In the genomic region with DNA sequence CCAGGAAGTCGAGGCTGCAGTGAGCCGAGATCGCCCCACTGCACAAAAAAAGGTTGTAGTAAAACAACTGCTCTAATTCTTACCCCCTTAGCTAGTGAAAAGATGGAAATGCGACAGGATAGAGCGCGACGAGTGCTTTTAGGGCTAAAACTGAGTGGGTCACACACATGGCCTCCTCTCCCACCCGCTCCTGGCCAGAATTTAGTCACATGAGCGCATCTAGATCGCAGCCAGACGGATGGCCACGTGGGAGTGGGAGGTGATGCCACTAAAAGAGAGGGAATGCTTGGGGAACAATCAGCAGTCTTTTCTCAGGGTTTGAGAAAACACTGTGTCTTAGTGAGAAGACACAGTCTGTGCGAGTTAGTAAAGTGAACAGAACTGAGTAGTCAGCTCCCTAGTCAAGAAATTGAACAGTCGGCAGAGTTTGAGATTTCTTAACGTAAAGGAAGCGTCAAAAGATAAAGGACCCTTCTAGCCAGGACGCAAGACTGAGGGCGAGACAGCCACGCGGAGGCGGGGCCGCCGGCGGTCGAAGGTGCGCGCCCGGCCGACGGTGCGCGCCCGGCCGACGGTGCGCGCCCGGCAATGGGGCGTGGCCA, we compare ENCODE assay signal across 7 cellular contexts. TPM values are rescaled to one million over a fixed set of nuclear protein-coding genes. Genes with fewer than 3 reads are reported as not detected.
A peak's percentile ranks its signal among the peaks of the same experiment; 100 is the strongest.
DNase-seq lines count a peak whose midpoint lies in the region; FAIRE-seq and TF ChIP-seq lines count a peak whose summit lies in the region.

No MANE protein-coding gene starts in this region.

- H2AFZ ChIP-seq in H9 (ENCODE audit: low read length) (peak overlapping the region; percentile 95), smooth muscle cell (ENCODE audit: low read depth) (peak overlapping the region; percentile 94)

- H3K79me2 ChIP-seq in H9 (ENCODE audit: insufficient read depth, low read length) (no peaks in the 10 kb centered on the region), smooth muscle cell (ENCODE audit: low read depth) (no peaks in the 10 kb centered on the region)

- H3K27me3 Mint-ChIP-seq in H9 (ENCODE audit: low read depth): peaks cover 42% of the 10 kb centered on the region

- H3K23me2 ChIP-seq in H9 (ENCODE audit: insufficient read length, low read depth, low read length, poor library complexity, severe bottlenecking): peaks cover 2% of the 10 kb centered on the region

- no peak overlapping the region for H2BK5ac ChIP-seq in H9 (ENCODE audit: insufficient read length, low read length)

- no peak overlapping the region for H3K4ac ChIP-seq in H9 (ENCODE audit: low read depth, low read length)

- no peak overlapping the region for H4K91ac ChIP-seq in H9 (ENCODE audit: insufficient read length, low read depth, low read length)

- peaks cover 15 to 16% of the 10 kb centered on the region in 2 experiments for H3K4me1 Mint-ChIP-seq in H9

- H3K14ac ChIP-seq in H9 (ENCODE audit: insufficient read depth, low read length): no peak overlapping the region

- DNase-seq in H9 (no peak), SJCRH30 (peak in 1 of 2 experiments; percentile 58), fibroblast of the aortic adventitia (ENCODE audit: low read depth) (no peak), smooth muscle cell (lab: John Stamatoyannopoulos, UW; ENCODE audit: unreplicated experiment) (no peak), NCI-H1105 (lab: John Stamatoyannopoulos, UW) (no peak), D721Med (ENCODE audit: insufficient read length, low spot score) (no peak), AG08396 (ENCODE audit: low spot score) (no peak)

- no peaks in the 10 kb centered on the region for H3F3A ChIP-seq in smooth muscle cell (ENCODE audit: low read depth)

- no peaks in the 10 kb centered on the region; the same call in 1 of the 2 replicates for H3K4me1 ChIP-seq in H9 (ENCODE audit: insufficient read depth, low read length)
- peaks cover 4% of the 10 kb centered on the region; the same call in 1 of the 2 replicates for H3K4me1 ChIP-seq in SJCRH30
- H3K4me1 ChIP-seq in smooth muscle cell (ENCODE audit: low read depth): peaks cover 3% of the 10 kb centered on the region

- WGBS in H9 (ENCODE audit: extremely low coverage, insufficient read length, low lambda C conversion rate): no CpG with 5 or more reads among the region's 39 CpGs
- WGBS in smooth muscle cell (ENCODE audit: low lambda C conversion rate): 21% methylated on average over 32 of the region's 39 CpGs

- no peak for TF ChIP-seq CTCF in H9 (conservative IDR thresholded peaks at IDR 0.05)
- no peak for TF ChIP-seq CTCF in fibroblast of the aortic adventitia (IDR thresholded peaks at IDR 0.05; ENCODE audit: insufficient read depth, low read length)
- no peak for TF ChIP-seq CTCF in smooth muscle cell (IDR thresholded peaks at IDR 0.05; ENCODE audit: borderline replicate concordance, insufficient read depth, poor library complexity, severe bottlenecking)
- TF ChIP-seq CTCF in D721Med (IDR thresholded peaks at IDR 0.05; ENCODE audit: insufficient read depth, missing control alignments): no peak

- no peaks in the 10 kb centered on the region for H3K79me1 ChIP-seq in H9 (ENCODE audit: insufficient read depth, low read depth, low read length, poor library complexity, severe bottlenecking)

- H3K9me3 ChIP-seq in H9 (ENCODE audit: control insufficient read depth, low read depth, low read length) (no peaks in the 10 kb centered on the region), SJCRH30 (replicated peaks) (no peaks in the 10 kb centered on the region), smooth muscle cell (replicated peaks; ENCODE audit: low read depth) (no peaks in the 10 kb centered on the region)

- no peak overlapping the region for H2BK12ac ChIP-seq in H9 (ENCODE audit: insufficient read length, low read depth, low read length)

- no peak overlapping the region for H2BK20ac ChIP-seq in H9 (ENCODE audit: low read depth, low read length, poor library complexity, severe bottlenecking)

- H3K9ac ChIP-seq in H9 (ENCODE audit: extremely low read depth, insufficient read length, low read length): no peak overlapping the region
- no peak overlapping the region for H3K9ac ChIP-seq in smooth muscle cell (ENCODE audit: low read depth)

- H4K20me1 ChIP-seq in H9 (ENCODE audit: control insufficient read depth, insufficient read depth, insufficient read length) (no peaks in the 10 kb centered on the region), smooth muscle cell (ENCODE audit: low read depth) (peaks cover 6% of the 10 kb centered on the region)

- no peak overlapping the region for H4K5ac ChIP-seq in H9 (ENCODE audit: insufficient read length, low read depth, low read length)

- peaks cover 2 to 17% (median 11%) of the 10 kb centered on the region in 3 experiments; a peak in 6 of 7 replicates for H3K36me3 Mint-ChIP-seq in H9 (ENCODE audit: insufficient read depth in 1 of 3, low read depth in 3 of 3)

- no peak overlapping the region for H3K23ac ChIP-seq in H9 (ENCODE audit: insufficient read length, low read depth, low read length)

- H2BK120ac ChIP-seq in H9 (ENCODE audit: low read depth, low read length, poor library complexity, severe bottlenecking): no peak overlapping the region

- H3K36me3 ChIP-seq in SJCRH30: 0 out of 2 replicates have a peak, but pooled peaks cover 5% of the 10 kb centered on the region
- no peaks in the 10 kb centered on the region for H3K36me3 ChIP-seq in smooth muscle cell (ENCODE audit: low read depth)

- H3K4me3 ChIP-seq in SJCRH30 (peak overlapping the region; percentile 95), fibroblast of the aortic adventitia (ENCODE audit: low read depth, low read length) (peak overlapping the region; percentile 60), smooth muscle cell (peak overlapping the region; percentile 91)

- peak overlapping the region; percentile 96 to 98 for H3K4me3 Mint-ChIP-seq in H9

- H3K27me3 ChIP-seq in H9 (ENCODE audit: insufficient read depth, low read length): no peaks in the 10 kb centered on the region; the same call in 1 of the 2 replicates
- no peaks in the 10 kb centered on the region for H3K27me3 ChIP-seq in SJCRH30
- peaks cover 1% of the 10 kb centered on the region for H3K27me3 ChIP-seq in smooth muscle cell (ENCODE audit: low read depth)

- no peak overlapping the region for H3K18ac ChIP-seq in H9 (ENCODE audit: insufficient read length, low read depth, low read length)

- no peak overlapping the region for H4K8ac ChIP-seq in H9 (replicated peaks; ENCODE audit: insufficient read length, low read depth, low read length)

- no peaks in the 10 kb centered on the region for H3K9me3 Mint-ChIP-seq in H9

- no peak overlapping the region for H2AK5ac ChIP-seq in H9 (ENCODE audit: insufficient read length, low read length)

- H3K27ac Mint-ChIP-seq in H9: no peak overlapping the region

- no peak overlapping the region for H2BK15ac ChIP-seq in H9 (ENCODE audit: low read depth, low read length)

- H3K27ac ChIP-seq in H9 (ENCODE audit: insufficient read length, low read depth, low read length) (no peak overlapping the region), SJCRH30 (no peak overlapping the region), smooth muscle cell (ENCODE audit: low read depth) (peak overlapping the region; percentile 85)

- no peak overlapping the region for H3T11ph ChIP-seq in H9 (ENCODE audit: low read length)

- FAIRE-seq in D721Med (lab: Jason Lieb, UNC): no peak

- H3K56ac ChIP-seq in H9 (ENCODE audit: insufficient read length, low read depth, low read length): no peak overlapping the region

- H3K4me2 ChIP-seq in H9 (ENCODE audit: insufficient read depth, insufficient read length, low read length): peak overlapping the region; percentile 93
- H3K4me2 ChIP-seq in smooth muscle cell: peak overlapping the region; percentile 97

RNA-seq across cellular contexts. Expression of a gene that starts 0.7 kb away (rescaled TPM):
- total RNA-seq in H9 (2021): 14.0 and 14.1 TPM in 2 replicates
- total RNA-seq in SJCRH30 (2014; rRNA removed; shearing (Covaris generic)): 21.1 and 22.2 TPM in 2 replicates
- total RNA-seq in fibroblast of the aortic adventitia (ENCODE audit: low replicate concordance): 2.9 and 4.6 TPM in 2 replicates
- total RNA-seq in smooth muscle cell: 7.1 and 9.8 TPM in 2 replicates
- polyA plus RNA-seq in smooth muscle cell: 6.4 and 6.9 TPM in 2 replicates

RNA-seq across cellular contexts. Expression of a gene that starts 23.3 kb away (rescaled TPM):
- total RNA-seq in H9 (2021) (0.24 and 0.33 TPM in 2 replicates), fibroblast of the aortic adventitia (ENCODE audit: low replicate concordance) (not detected in 2 replicates), smooth muscle cell (not detected in 2 replicates)
- not detected in 2 replicates for total RNA-seq in SJCRH30 (2014; rRNA removed; shearing (Covaris generic))
- polyA plus RNA-seq in smooth muscle cell: not detected in 2 replicates

RNA-seq across cellular contexts. Expression of a gene that starts 57.9 kb away (rescaled TPM):
- 8.2 TPM in 2 replicates for total RNA-seq in H9 (2021)
- 34.0 and 36.5 TPM in 2 replicates for total RNA-seq in SJCRH30 (2014; rRNA removed; shearing (Covaris generic))
- total RNA-seq in fibroblast of the aortic adventitia (ENCODE audit: low replicate concordance): 0.09 and 0.33 TPM in 2 replicates
- total RNA-seq in smooth muscle cell: not detected in 2 replicates
- polyA plus RNA-seq in smooth muscle cell: not detected in 2 replicates
